ENCODE assay signal across 11 cellular contexts in the genomic region with DNA sequence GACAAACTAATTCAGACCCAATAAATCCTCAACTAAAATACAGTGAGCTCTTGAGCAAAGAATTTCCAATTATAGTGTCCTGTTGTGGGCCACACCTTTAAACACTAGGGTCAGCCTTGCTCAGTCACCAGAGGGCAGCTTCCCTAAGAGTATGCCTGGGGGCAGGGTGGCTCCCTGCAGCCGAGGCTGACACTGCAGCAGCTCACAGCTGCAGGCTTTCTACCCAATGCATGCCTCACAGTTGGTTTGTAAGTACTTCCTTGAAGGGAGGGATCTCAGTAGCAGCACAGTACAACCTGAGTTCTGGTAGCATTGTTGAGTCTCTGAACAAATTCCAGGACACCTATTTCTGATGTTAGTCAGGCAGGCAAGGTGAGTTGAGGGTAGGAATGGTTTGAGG.
DNase-seq lines count a peak whose midpoint lies in the region; ATAC-seq and TF ChIP-seq lines count a peak whose summit lies in the region.
"Had no signal": no experiment of that assay in that cellular context is flagged by ENCODE, and none has a peak within 500 bp of the region (broad histone marks: within the 10 kb centered on the region; RNA-seq: fewer than 3 reads in every experiment).

No MANE protein-coding gene starts in this region.

- DNase-seq in Right ventricle myocardium superior (peak; percentile 53), right atrium auricular region (ENCODE audit: low spot score) (no peak), RKO (ENCODE audit: low spot score) (peak; percentile 9), aorta (no peak), Peyer's patch (no peak), pons (ENCODE audit: low spot score) (no peak)
- DNase-seq: activated CD4-positive, CD25-positive, alpha-beta regulatory T cell; PC-9 had no signal

- no peaks in the 10 kb centered on the region for H3K36me3 ChIP-seq in right atrium auricular region
- H3K36me3 ChIP-seq in iPS-20b (ENCODE audit: insufficient read depth, low read depth, low read length) = no peaks in the 10 kb centered on the region
- H3K36me3 ChIP-seq in aorta (ENCODE audit: control insufficient read depth in 1 of 2, insufficient read depth in 2 of 2, low read length in 1 of 2) = no peaks in the 10 kb centered on the region
- no peaks in the 10 kb centered on the region for H3K36me3 ChIP-seq in Peyer's patch

- H3K27ac ChIP-seq in right atrium auricular region = no peak overlapping the region
- H3K27ac ChIP-seq in iPS-20b (ENCODE audit: low read length) = no peak overlapping the region
- H3K27ac ChIP-seq in aorta (ENCODE audit: low read depth in 1 of 2, low read length in 2 of 2) = no peak overlapping the region
- H3K27ac ChIP-seq in Peyer's patch = no peak overlapping the region
- H3K27ac ChIP-seq: PC-9 had no signal

- H3K4me1 ChIP-seq in right atrium auricular region = no peaks in the 10 kb centered on the region
- peaks cover 17% of the 10 kb centered on the region for H3K4me1 ChIP-seq in iPS-20b (ENCODE audit: insufficient read depth, low read length)
- H3K4me1 ChIP-seq in aorta (ENCODE audit: control insufficient read depth in 1 of 2, insufficient read depth in 2 of 2, low read length in 2 of 2) = no peaks in the 10 kb centered on the region
- H3K4me1 ChIP-seq in Peyer's patch = no peaks in the 10 kb centered on the region

- H3K27me3 ChIP-seq in right atrium auricular region (no peaks in the 10 kb centered on the region), iPS-20b (ENCODE audit: insufficient read depth, low read length) (no peaks in the 10 kb centered on the region), aorta (ENCODE audit: control insufficient read depth in 1 of 2, insufficient read depth in 2 of 2, low read length in 1 of 2) (no peaks in the 10 kb centered on the region), Peyer's patch (no peaks in the 10 kb centered on the region)

- no peak for TF ChIP-seq POLR2A in Peyer's patch (IDR thresholded peaks at IDR 0.05)

- TF ChIP-seq CTCF in right atrium auricular region (IDR thresholded peaks at IDR 0.05) = no peak
- no peak for TF ChIP-seq CTCF in Peyer's patch (IDR thresholded peaks at IDR 0.05)

- intact Hi-C loops in Right ventricle myocardium superior (cut with DNase I) = no loop called here
- intact Hi-C loops in aorta (cut with DNase I) = no loop called here

- H3K4me3 ChIP-seq in right atrium auricular region (no peak overlapping the region), iPS-20b (ENCODE audit: low read length) (no peak overlapping the region), aorta (ENCODE audit: low read length in 2 of 2) (no peak overlapping the region), Peyer's patch (no peak overlapping the region)
- H3K4me3 ChIP-seq: PC-9 had no signal

- peak; percentile 43 for ATAC-seq in Right ventricle myocardium superior (ENCODE audit: poor library complexity)
- peak; percentile 41 for ATAC-seq in aorta (ENCODE audit: low FRiP score)
- no peak for ATAC-seq in HG02798 (IDR thresholded peaks at IDR 0.05; ENCODE audit: poor library complexity, unreplicated experiment)
- ATAC-seq: activated T-helper 17 cell treated with anti-CD3 and anti-CD28 coated beads, Interleukin-2, amount 50 U/mL, for 72 hours had no signal

- H3K9me3 ChIP-seq in right atrium auricular region (no peaks in the 10 kb centered on the region), iPS-20b (ENCODE audit: insufficient read depth, low read depth, low read length) (no peaks in the 10 kb centered on the region), aorta (ENCODE audit: control insufficient read depth, low read length) (no peaks in the 10 kb centered on the region), Peyer's patch (no peaks in the 10 kb centered on the region)

- H3K9ac ChIP-seq in iPS-20b (ENCODE audit: low read depth, low read length) = peak overlapping the region; percentile 17; the same call in 1 of the 2 replicates

- WGBS in aorta, 2 donors = 0 to 1% methylated on average over 1 of the region's 1 CpG

Comparison
In these comparisons a context has a peak if more than half of its experiments do, and no peak if none do; other contexts are left out.
1. DNase-seq: peak in Right ventricle myocardium superior (single experiment) and RKO (single experiment); none in right atrium auricular region (single experiment), aorta (0 of 2), Peyer's patch (0 of 3) and pons (single experiment).